ENCODE assay signal across 10 cellular contexts in genomic region chr1:149916193-149916926, GRCh38. TPM values are rescaled to one million over a fixed set of nuclear protein-coding genes. Genes with fewer than 3 reads are reported as not detected.
A peak's percentile ranks its signal among the peaks of the same experiment; 100 is the strongest.
DNase-seq lines count a peak whose midpoint lies in the region; ATAC-seq and TF ChIP-seq lines count a peak whose summit lies in the region.
"Had no signal": no experiment of that assay in that cellular context is flagged by ENCODE, and none has a peak within 500 bp of the region (broad histone marks: within the 10 kb centered on the region; RNA-seq: fewer than 3 reads in every experiment).

No MANE protein-coding gene starts in this region.

- peak overlapping the region; percentile 60 for H3K27ac Mint-ChIP-seq in osteocyte (ENCODE audit: unreplicated experiment)

- H3K36me3 ChIP-seq in effector memory CD4-positive, alpha-beta T cell (ENCODE audit: control insufficient read depth, insufficient read depth, low read length), result no peaks in the 10 kb centered on the region

- no peaks in the 10 kb centered on the region for H3K9me3 ChIP-seq in effector memory CD4-positive, alpha-beta T cell (ENCODE audit: control insufficient read depth, low read length)
- H3K9me3 ChIP-seq: body of pancreas had no signal

- TF ChIP-seq POLR2A in NB4 (IDR thresholded peaks at IDR 0.05; ENCODE audit: extremely low read depth, insufficient read length), result no peak

- no peak for TF ChIP-seq CTCF in NB4 (IDR thresholded peaks at IDR 0.05; ENCODE audit: low read depth, low read length)
- no peak for TF ChIP-seq CTCF in osteocyte (IDR thresholded peaks at IDR 0.05)

- peak; percentile 8 for DNase-seq in EL
- DNase-seq in NB4 (ENCODE audit: low read depth), result peak; percentile 72
- DNase-seq in effector memory CD4-positive, alpha-beta T cell, result no peak
- no peak for DNase-seq in osteocyte (ENCODE audit: extremely low spot score, unreplicated experiment)
- no peak for DNase-seq in NCI-H1694 (lab: John Stamatoyannopoulos, UW)
- DNase-seq in NCI-H510A treated with DMSO at 0.1 percent for 48 hours (lab: John Stamatoyannopoulos, UW), result no peak
- DNase-seq: OCI-M1 had no signal

- H3K9me3 Mint-ChIP-seq in osteocyte (ENCODE audit: unreplicated experiment), result no peaks in the 10 kb centered on the region

- peaks cover 18% of the 10 kb centered on the region for H3K4me1 ChIP-seq in effector memory CD4-positive, alpha-beta T cell (ENCODE audit: control insufficient read depth, insufficient read depth, low read length, poor library complexity, severe bottlenecking)

- H3K27ac ChIP-seq in effector memory CD4-positive, alpha-beta T cell (ENCODE audit: insufficient read depth, low read length, poor library complexity, severe bottlenecking), result peak overlapping the region; percentile 14
- H3K27ac ChIP-seq: body of pancreas had no signal

- H3K27me3 ChIP-seq in effector memory CD4-positive, alpha-beta T cell (replicated peaks; ENCODE audit: control insufficient read depth, insufficient read depth, low read length, poor library complexity, severe bottlenecking), result no peaks in the 10 kb centered on the region
- H3K27me3 ChIP-seq: body of pancreas had no signal

- H3K4me3 ChIP-seq in NB4 (ENCODE audit: low read depth, low read length), result no peak overlapping the region
- peak overlapping the region; percentile 79 for H3K4me3 ChIP-seq in effector memory CD4-positive, alpha-beta T cell (ENCODE audit: insufficient read depth, low read depth, low read length, poor library complexity, severe bottlenecking)
- H3K4me3 ChIP-seq: body of pancreas had no signal

- peak overlapping the region; percentile 85 for H3K4me3 Mint-ChIP-seq in osteocyte (ENCODE audit: unreplicated experiment)

- peaks cover 18% of the 10 kb centered on the region for H3K4me1 Mint-ChIP-seq in osteocyte (ENCODE audit: unreplicated experiment)

- no peaks in the 10 kb centered on the region for H3K27me3 Mint-ChIP-seq in osteocyte (ENCODE audit: unreplicated experiment)

- peaks cover 5% of the 10 kb centered on the region for H3K36me3 Mint-ChIP-seq in osteocyte (ENCODE audit: unreplicated experiment)

- ATAC-seq in GM21515 (IDR thresholded peaks at IDR 0.05; ENCODE audit: unreplicated experiment) (no peak), GM18909 (IDR thresholded peaks at IDR 0.05; ENCODE audit: poor library complexity, unreplicated experiment) (no peak)
- ATAC-seq: body of pancreas had no signal

RNA-seq across cellular contexts. Expression of gene SV2A, which starts 1.3 kb away (rescaled TPM):
- 16.7 and 16.9 TPM in 2 replicates for total RNA-seq in osteocyte

RNA-seq across cellular contexts. Expression of gene SF3B4, which starts 11.2 kb away (rescaled TPM):
- total RNA-seq in osteocyte, result 68.1 and 71.9 TPM in 2 replicates

RNA-seq across cellular contexts. Expression of gene BOLA1, which starts 17.0 kb away (rescaled TPM):
- 12.9 and 13.7 TPM in 2 replicates for total RNA-seq in osteocyte

RNA-seq across cellular contexts. Expression of gene MTMR11, which starts 20.3 kb away (rescaled TPM):
- 13.5 and 14.8 TPM in 2 replicates for total RNA-seq in osteocyte

Comparison
In these comparisons a context has a peak if more than half of its experiments do, and no peak if none do; other contexts are left out.
1. DNase-seq: peak in EL (single experiment) and NB4 (single experiment); none in effector memory CD4-positive, alpha-beta T cell (0 of 3), osteocyte (single experiment), NCI-H1694 (single experiment) and NCI-H510A treated with DMSO at 0.1 percent for 48 hours (single experiment).